6 cellular contexts compared by ENCODE assay signal in the genomic region with DNA sequence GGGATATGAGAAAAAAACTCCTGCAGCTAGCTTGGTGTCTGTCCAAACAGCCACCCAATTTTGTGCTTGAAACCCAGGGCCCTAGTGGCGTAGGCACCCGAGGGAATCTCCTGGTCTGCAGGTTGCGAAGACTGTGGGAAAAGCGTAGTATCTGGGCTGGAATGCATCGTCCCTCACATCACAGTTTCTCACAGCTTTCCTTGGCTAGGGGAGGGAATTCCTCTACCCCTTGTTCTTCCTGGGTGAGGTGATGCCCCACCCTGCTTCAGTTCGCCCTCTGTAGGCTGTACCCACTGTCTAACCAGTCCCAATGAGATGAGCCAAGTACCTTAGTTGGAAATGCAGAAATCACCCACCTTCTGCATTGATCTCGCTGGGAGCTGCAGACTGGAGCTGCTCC. TPM values are rescaled to one million over a fixed set of nuclear protein-coding genes. Genes with fewer than 3 reads are reported as not detected.
DNase-seq lines count a peak whose midpoint lies in the region; ATAC-seq, FAIRE-seq and TF ChIP-seq lines count a peak whose summit lies in the region.
"Not testable (repeated sequence)": the region's sequence is repeated elsewhere in the genome, so short reads cannot be mapped to it uniquely, and the experiment has no call there.

No MANE protein-coding gene starts in this region.

- H3K4ac ChIP-seq in mesenchymal stem cell (ENCODE audit: low read depth in 1 of 2, low read length in 2 of 2): peak overlapping the region in 1 of 2 experiments; percentile 26

- not testable (repeated sequence) for H2BK120ac ChIP-seq in mesenchymal stem cell (ENCODE audit: low read depth, low read length)

- not testable (repeated sequence) for H3K36me3 Mint-ChIP-seq in GM23338 (ENCODE audit: low read depth); endodermal cell (ENCODE audit: low read depth)

- H3K27ac ChIP-seq in GM23338 (ENCODE audit: low read depth) (peak overlapping the region; percentile 74), K562 (ENCODE audit: extremely low read depth, low read depth, low read length) (peak overlapping the region; percentile 19; the same call in 1 of the 3 replicates)
- H3K27ac ChIP-seq in endodermal cell (ENCODE audit: low read depth, low read length); mesenchymal stem cell (ENCODE audit: low read length, poor library complexity, severe bottlenecking); osteoblast (ENCODE audit: low read depth, low read length): not testable (repeated sequence)

- not testable (repeated sequence) for H3K79me1 ChIP-seq in mesenchymal stem cell (replicated peaks; ENCODE audit: low read length, poor library complexity, severe bottlenecking)

- intact Hi-C loops in K562 (cut with micrococcal nuclease): not testable (repeated sequence)

- H3K79me2 ChIP-seq in GM23338 (replicated peaks; ENCODE audit: insufficient read depth); Loucy (ENCODE audit: insufficient read depth, low read length); K562 (ENCODE audit: control insufficient read depth, insufficient read depth, low read length); osteoblast (ENCODE audit: insufficient read depth, low read length): not testable (repeated sequence)

- peak overlapping the region; percentile 47 for H3K9ac ChIP-seq in Loucy (ENCODE audit: low read depth, low read length, poor library complexity, severe bottlenecking)
- peak overlapping the region in 1 of 2 experiments; percentile 43; a peak in 1 of 4 replicates for H3K9ac ChIP-seq in K562 (ENCODE audit: insufficient read depth in 1 of 2, low read depth in 2 of 2, low read length in 2 of 2)
- H3K9ac ChIP-seq in endodermal cell (ENCODE audit: extremely low read depth, low read length, poor library complexity, severe bottlenecking); mesenchymal stem cell (ENCODE audit: low read length): not testable (repeated sequence)

- not testable (repeated sequence) for FAIRE-seq in K562 (lab: Jason Lieb, UNC)

- H3K4me1 Mint-ChIP-seq in GM23338 (peaks cover 25% of the 10 kb centered on the region; the same call in 2 of the 3 replicates), endodermal cell (peaks cover 18% of the 10 kb centered on the region)

- POLR2A ChIA-PET in K562 (lab: Yijun Ruan, JAX): interaction anchor here (0.5 to 0.6 kb wide), 2 partner anchors 85 to 138 kb away, joined by 3 read pairs; no protein-coding TSS in a partner anchor

- H2AK5ac ChIP-seq in mesenchymal stem cell (ENCODE audit: low read length, severe bottlenecking): not testable (repeated sequence)

- H4K8ac ChIP-seq in mesenchymal stem cell (ENCODE audit: low read length): not testable (repeated sequence)

- peak in 1 of 2 experiments; percentile 15; a peak in 1 of 4 replicates for TF ChIP-seq CTCF in GM23338 (conservative IDR thresholded peaks at IDR 0.05; ENCODE audit: low read depth in 2 of 2)
- TF ChIP-seq CTCF in Loucy (conservative IDR thresholded peaks at IDR 0.05; ENCODE audit: low read length); K562 (IDR thresholded peaks at IDR 0.05 in 2 of 3, conservative IDR thresholded peaks at IDR 0.05 in 1 of 3; ENCODE audit: insufficient read depth in 2 of 3, low read depth in 1 of 3, low read length in 3 of 3); endodermal cell (conservative IDR thresholded peaks at IDR 0.05); osteoblast (IDR thresholded peaks at IDR 0.05; ENCODE audit: extremely low read depth, low read depth, low read length): not testable (repeated sequence)

- H3K9me3 Mint-ChIP-seq in GM23338: not testable (repeated sequence)
- H3K9me3 Mint-ChIP-seq in endodermal cell: peaks cover 18% of the 10 kb centered on the region

- H3K4me2 ChIP-seq in GM23338: peak overlapping the region; percentile 61
- H3K4me2 ChIP-seq in Loucy (ENCODE audit: low read depth, low read length, poor library complexity, severe bottlenecking); K562 (ENCODE audit: insufficient read depth, low read length); mesenchymal stem cell (ENCODE audit: low read length, poor library complexity, severe bottlenecking); osteoblast (ENCODE audit: insufficient read depth, low read length): not testable (repeated sequence)

- not testable (repeated sequence) for H3F3A ChIP-seq in GM23338 (replicated peaks; ENCODE audit: low read depth); Loucy (ENCODE audit: low read depth)

- not testable (repeated sequence) for H3K9me2 ChIP-seq in GM23338 (ENCODE audit: insufficient read depth); Loucy (replicated peaks; ENCODE audit: low read depth, low read length)

- 0 out of 2 replicates have a peak overlapping the region, but pooled peaks have one; percentile 15 for H3K4me3 ChIP-seq in GM23338
- not testable (repeated sequence) for H3K4me3 ChIP-seq in Loucy (ENCODE audit: low read length, poor library complexity, severe bottlenecking); K562; endodermal cell (ENCODE audit: low read length); mesenchymal stem cell (ENCODE audit: insufficient read depth in 1 of 2, low read depth in 1 of 2, low read length in 2 of 2); osteoblast (ENCODE audit: insufficient read depth, low read length)

- not testable (repeated sequence) for TF ChIP-seq EP300 in K562 (IDR thresholded peaks at IDR 0.05; ENCODE audit: low read length)

- H3K18ac ChIP-seq in mesenchymal stem cell (ENCODE audit: low read depth in 1 of 2, low read length in 2 of 2): peak overlapping the region; percentile 45 to 61

- CTCF ChIA-PET in K562 (lab: Yijun Ruan, JAX; ENCODE audit: low intra/inter-chr PET ratio): not testable (repeated sequence)

- not testable (repeated sequence) for H2BK12ac ChIP-seq in mesenchymal stem cell (ENCODE audit: low read length in 2 of 2)

- H4K91ac ChIP-seq in mesenchymal stem cell (ENCODE audit: low read length): not testable (repeated sequence)

- not testable (repeated sequence) for H3K23ac ChIP-seq in mesenchymal stem cell (ENCODE audit: low read length in 2 of 2)

- not testable (repeated sequence) for H3K27ac Mint-ChIP-seq in GM23338, endodermal cell

- ATAC-seq in GM23338: peak; percentile 58
- not testable (repeated sequence) for ATAC-seq in K562

- not testable (repeated sequence) for TF ChIP-seq POLR2A in K562 (conservative IDR thresholded peaks at IDR 0.05)

- not testable (repeated sequence) for TF ChIP-seq RAD21 in K562 (CRISPR knock-in tag; conservative IDR thresholded peaks at IDR 0.05 in 1 of 2, IDR thresholded peaks at IDR 0.05 in 1 of 2)

- not testable (repeated sequence) for H3K9me3 ChIP-seq in Loucy (ENCODE audit: insufficient read depth, low read depth, low read length); K562 (replicated peaks; ENCODE audit: control insufficient read depth, insufficient read depth, low read depth, low read length); endodermal cell (ENCODE audit: control insufficient read depth, low read length); mesenchymal stem cell (ENCODE audit: control insufficient read depth, low read length); osteoblast (ENCODE audit: low read depth, low read length)

- H3K27me3 ChIP-seq in GM23338 (ENCODE audit: insufficient read depth); Loucy (ENCODE audit: insufficient read depth, low read length, poor library complexity, severe bottlenecking); K562 (ENCODE audit: control insufficient read depth in 2 of 2, insufficient read depth in 2 of 2, low read length in 2 of 2); endodermal cell (ENCODE audit: control insufficient read depth, insufficient read depth, low read length, poor library complexity, severe bottlenecking); mesenchymal stem cell (ENCODE audit: control insufficient read depth in 1 of 2, insufficient read depth in 1 of 2, low read length in 2 of 2); osteoblast (ENCODE audit: insufficient read depth, low read length): not testable (repeated sequence)

- H3K4me1 ChIP-seq in GM23338 (ENCODE audit: insufficient read depth); Loucy (ENCODE audit: insufficient read depth, low read length, poor library complexity, severe bottlenecking); K562 (replicated peaks in 1 of 2; ENCODE audit: control insufficient read depth in 2 of 2, insufficient read depth in 2 of 2, low read length in 2 of 2); endodermal cell (ENCODE audit: control insufficient read depth, insufficient read depth, low read length); mesenchymal stem cell (ENCODE audit: control insufficient read depth, insufficient read depth, low read depth, low read length): not testable (repeated sequence)
- H3K4me1 ChIP-seq in osteoblast (ENCODE audit: insufficient read depth, low read length): peaks cover 18% of the 10 kb centered on the region

- H3K14ac ChIP-seq in mesenchymal stem cell (ENCODE audit: low read length in 2 of 2): not testable (repeated sequence)

- H3K9me1 ChIP-seq in K562 (ENCODE audit: control insufficient read depth, insufficient read depth, low read length): not testable (repeated sequence)

- H4K20me1 ChIP-seq in GM23338 (replicated peaks; ENCODE audit: insufficient read depth); Loucy (ENCODE audit: insufficient read depth, low read length, poor library complexity, severe bottlenecking); K562 (replicated peaks; ENCODE audit: control insufficient read depth, insufficient read depth, low read length); osteoblast (ENCODE audit: insufficient read depth, low read length): not testable (repeated sequence)

- 77% methylated on average over 7 of the region's 7 CpGs for WGBS in K562 (ENCODE audit: insufficient coverage, low coverage, missing lambda C conversion rate)
- 94 to 100% methylated on average over 4 to 7 of the region's 7 CpGs for WGBS in endodermal cell (ENCODE audit: insufficient coverage in 1 of 2, insufficient read length in 1 of 2), 2 experiments
- 91% methylated on average over 7 of the region's 7 CpGs for WGBS in mesenchymal stem cell

- not testable (repeated sequence) for BruUV-seq in K562 (replicated peaks; lab: Mats Ljungman, UMichigan)

- DNase-seq in GM23338 (ENCODE audit: low spot score): peak; percentile 28
- not testable (repeated sequence) for DNase-seq in K562 (ENCODE audit: extremely low read depth in 1 of 4, low spot score in 3 of 4); mesenchymal stem cell; osteoblast (ENCODE audit: insufficient read length, low spot score, missing footprints)
- peak; percentile 53 for DNase-seq in endodermal cell

- H3K36me3 ChIP-seq in GM23338 (ENCODE audit: insufficient read depth); Loucy (ENCODE audit: insufficient read depth, low read length); K562 (ENCODE audit: control insufficient read depth, insufficient read depth, low read length); endodermal cell (ENCODE audit: control insufficient read depth, insufficient read depth, low read length); mesenchymal stem cell (ENCODE audit: control insufficient read depth in 1 of 2, insufficient read depth in 2 of 2, low read depth in 1 of 2, low read length in 2 of 2); osteoblast (ENCODE audit: insufficient read depth, low read length): not testable (repeated sequence)

- H2AFZ ChIP-seq in GM23338 (peak overlapping the region; percentile 92), Loucy (ENCODE audit: low read length) (peak overlapping the region; percentile 89), K562 (ENCODE audit: low read depth, low read length) (peak overlapping the region; percentile 51; the same call in 1 of the 2 replicates), osteoblast (ENCODE audit: low read length) (peak overlapping the region; percentile 62)
- H2AFZ ChIP-seq in mesenchymal stem cell (ENCODE audit: low read depth, low read length): not testable (repeated sequence)

- not testable (repeated sequence) for H3K27me3 Mint-ChIP-seq in GM23338 (ENCODE audit: insufficient read depth, low read depth, poor library complexity); endodermal cell (ENCODE audit: insufficient read depth)

- in situ Hi-C loops in K562 (cut with MboI): not testable (repeated sequence)

- H2BK15ac ChIP-seq in mesenchymal stem cell (ENCODE audit: low read depth, poor library complexity, severe bottlenecking): not testable (repeated sequence)

- H3K4me3 Mint-ChIP-seq in GM23338, endodermal cell: not testable (repeated sequence)

- H2BK5ac ChIP-seq in mesenchymal stem cell (ENCODE audit: low read depth, low read length, poor library complexity, severe bottlenecking): not testable (repeated sequence)

RNA-seq across cellular contexts. Expression of gene MTHFD2L, which starts 57.3 kb away (rescaled TPM):
- total RNA-seq in GM23338 (2014; rRNA removed; shearing (Covaris generic)): 24.4 and 29.2 TPM in 2 replicates
- 35.2 and 35.7 TPM in 2 replicates for polyA plus RNA-seq in GM23338 (2016; fragmentation: Nextera tagmentation; extraction: Ambion mirVana)
- 20.6 and 60.4 TPM in 2 replicates for total RNA-seq in K562 (2011; cell fraction: chromatin; rRNA removed; ENCODE audit: low replicate concordance)
- total RNA-seq in K562 (2011; cell fraction: nucleolus; rRNA removed): 15.3 and 17.2 TPM in 2 replicates
- 39.8 and 80.6 TPM in 2 replicates for total RNA-seq in K562 (2011; cell fraction: nucleoplasm; rRNA removed)
- total RNA-seq in K562 (2014; rRNA removed): 26.7 and 38.1 TPM in 2 replicates
- 32.5 and 35.7 TPM in 2 replicates for total RNA-seq in K562 (2014; rRNA removed; fragmentation: Illumina TruSeq; extraction: Trizol)
- 24.0 and 26.6 TPM in 2 replicates for total RNA-seq in K562 (2015; rRNA removed; fragmentation: Illumina TruSeq; extraction: Trizol)
- 24.6 and 27.7 TPM in 2 replicates for total RNA-seq in K562 (2021)
- 26.3 and 39.0 TPM in 2 replicates for polyA plus RNA-seq in K562 (2011; rRNA removed)
- 6.3 and 12.8 TPM in 2 replicates for polyA plus RNA-seq in K562 (2011; cell fraction: cytosol; rRNA removed)
- 24.4 and 28.3 TPM in 2 replicates for polyA plus RNA-seq in K562 (2011; cell fraction: nucleus; rRNA removed)
- polyA plus RNA-seq in K562 (2012): 19.8 and 20.1 TPM in 2 replicates
- polyA plus RNA-seq in K562 (2014; fragmentation: Illumina TruSeq; extraction: Trizol): 19.1 and 19.7 TPM in 2 replicates
- 10 to 100 TPM; 10.0 to 13.7 TPM for polyA plus RNA-seq in K562 (2014; fragmentation: Nextera tagmentation; extraction: Ambion mirVana)
- polyA plus RNA-seq in K562 (2014; rRNA removed): 26.0 and 29.8 TPM in 2 replicates
- 26.0 and 28.5 TPM in 2 replicates for polyA minus RNA-seq in K562 (2011; rRNA and poly(A)+ RNA removed)
- polyA minus RNA-seq in K562 (2011; cell fraction: cytosol; rRNA and poly(A)+ RNA removed): 8.8 and 9.2 TPM in 2 replicates
- polyA minus RNA-seq in K562 (2011; cell fraction: nucleus; rRNA and poly(A)+ RNA removed): 47.9 and 57.3 TPM in 2 replicates
- total RNA-seq in endodermal cell: 10 to 100 TPM; 10.4 to 11.5 TPM
- polyA plus RNA-seq in endodermal cell (2013, experiment 1 of 2): 11.6 TPM
- 13.1 TPM for polyA plus RNA-seq in endodermal cell (2013, experiment 2 of 2)
- polyA plus RNA-seq in mesenchymal stem cell (2013, experiment 1 of 2): 6.0 TPM
- polyA plus RNA-seq in mesenchymal stem cell (2013, experiment 2 of 2): 6.5 TPM
- 10.3 and 13.0 TPM in 2 replicates for total RNA-seq in osteoblast
